1 cellular context compared by ENCODE assay signal in the genomic region with DNA sequence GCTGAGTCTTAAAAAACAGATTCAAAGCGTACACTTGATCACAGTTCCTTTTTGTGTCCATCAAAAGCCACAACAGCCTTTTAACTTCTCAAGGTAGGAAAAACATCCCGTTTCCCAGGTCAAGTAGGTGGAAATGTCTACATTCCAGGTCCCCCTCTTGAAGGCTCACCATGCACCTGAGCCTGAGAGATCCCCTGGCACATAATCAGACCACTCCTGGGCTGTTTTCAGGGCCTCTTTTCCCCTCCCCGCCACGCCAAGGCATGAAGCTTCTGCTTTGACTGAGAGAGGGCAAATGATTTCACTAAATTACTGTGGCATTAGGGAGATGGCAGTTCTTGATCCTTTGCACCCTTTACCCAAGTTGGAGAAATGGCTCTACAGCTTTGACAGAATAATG.
TF ChIP-seq lines count a peak whose summit lies in the region.

No MANE protein-coding gene starts in this region.

TF ChIP-seq in IMR-90, 13 proteins besides CTCF, POLR2A, EP300 and RAD21 (continued from another document):
- TF ChIP-seq CHD1 (IDR thresholded peaks at IDR 0.05; ENCODE audit: low read depth, low read length) (no peak), MAZ (IDR thresholded peaks at IDR 0.05; ENCODE audit: borderline replicate concordance, low read depth, low read length) (no peak), FOS (IDR thresholded peaks at IDR 0.05; ENCODE audit: low read depth, low read length) (no peak), CEBPB (IDR thresholded peaks at IDR 0.05; ENCODE audit: low read depth, low read length) (no peak), BHLHE40 (IDR thresholded peaks at IDR 0.05; ENCODE audit: low read depth, low read length) (no peak), RFX5 (IDR thresholded peaks at IDR 0.05; ENCODE audit: low read depth, low read length) (no peak), NFE2L2 (IDR thresholded peaks at IDR 0.05; ENCODE audit: low read depth, low read length) (no peak), SMC3 (IDR thresholded peaks at IDR 0.05; ENCODE audit: low read depth, low read length) (no peak), RCOR1 (IDR thresholded peaks at IDR 0.05; ENCODE audit: insufficient replicate concordance, low read length) (no peak), MXI1 (IDR thresholded peaks at IDR 0.05; ENCODE audit: borderline replicate concordance, low read depth, low read length) (no peak), MAFK (IDR thresholded peaks at IDR 0.05; ENCODE audit: low read depth, low read length) (no peak)
- TF ChIP-seq, protein P1, sequence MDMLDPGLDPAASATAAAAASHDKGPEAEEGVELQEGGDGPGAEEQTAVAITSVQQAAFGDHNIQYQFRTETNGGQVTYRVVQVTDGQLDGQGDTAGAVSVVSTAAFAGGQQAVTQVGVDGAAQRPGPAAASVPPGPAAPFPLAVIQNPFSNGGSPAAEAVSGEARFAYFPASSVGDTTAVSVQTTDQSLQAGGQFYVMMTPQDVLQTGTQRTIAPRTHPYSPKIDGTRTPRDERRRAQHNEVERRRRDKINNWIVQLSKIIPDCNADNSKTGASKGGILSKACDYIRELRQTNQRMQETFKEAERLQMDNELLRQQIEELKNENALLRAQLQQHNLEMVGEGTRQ (IDR thresholded peaks at IDR 0.05; ENCODE audit: low read depth, low read length): no peak
TF ChIP-seq in IMR-90: peak in this region for 0.
